ENCODE assay signal across 12 cellular contexts in genomic region chrX:119669424-119670037, GRCh38. TPM values are rescaled to one million over a fixed set of nuclear protein-coding genes. Genes with fewer than 3 reads are reported as not detected.
DNase-seq lines count a peak whose midpoint lies in the region; ATAC-seq and TF ChIP-seq lines count a peak whose summit lies in the region.
"Had no signal": no experiment of that assay in that cellular context is flagged by ENCODE, and none has a peak within 500 bp of the region (broad histone marks: within the 10 kb centered on the region; RNA-seq: fewer than 3 reads in every experiment).

No MANE protein-coding gene starts in this region.

- no peaks in the 10 kb centered on the region for H3K27me3 ChIP-seq in osteoblast (ENCODE audit: insufficient read depth, low read length)
- H3K27me3 ChIP-seq: tibial artery had no signal

- peaks cover 4% of the 10 kb centered on the region for H3K4me1 ChIP-seq in osteoblast (ENCODE audit: insufficient read depth, low read length)
- H3K4me1 ChIP-seq: breast epithelium, tibial artery had no signal

- no peak overlapping the region for H2AFZ ChIP-seq in osteoblast (ENCODE audit: low read length)

- TF ChIP-seq CTCF in osteoblast (IDR thresholded peaks at IDR 0.05; ENCODE audit: extremely low read depth, low read depth, low read length): no peak

- TF ChIP-seq POLR2A in erythroblast (IDR thresholded peaks at IDR 0.05; ENCODE audit: low read length): no peak

- no peak for ATAC-seq in GM21737 (IDR thresholded peaks at IDR 0.05; ENCODE audit: unreplicated experiment)

- H3K4me2 ChIP-seq in osteoblast (ENCODE audit: insufficient read depth, low read length): no peak overlapping the region

- no peaks in the 10 kb centered on the region for H4K20me1 ChIP-seq in osteoblast (ENCODE audit: insufficient read depth, low read length)

- no peak overlapping the region for H3K4me3 ChIP-seq in osteoblast (ENCODE audit: insufficient read depth, low read length)
- H3K4me3 ChIP-seq: breast epithelium, tibial artery had no signal

- peak; percentile 11 for DNase-seq in NCI-H510A treated with DMSO at 0.1 percent for 48 hours (lab: John Stamatoyannopoulos, UW)
- no peak for DNase-seq in NCI-H510A (lab: John Stamatoyannopoulos, UW)
- DNase-seq in fibroblast of peridontal ligament (ENCODE audit: extremely low read depth): peak; percentile 29
- DNase-seq in osteoblast (ENCODE audit: insufficient read length, low spot score, missing footprints): peak; percentile 59
- DNase-seq in AML-193 (lab: John Stamatoyannopoulos, UW): no peak
- no peak for DNase-seq in erythroblast (lab: John Stamatoyannopoulos, UW)
- DNase-seq: activated CD4-positive, alpha-beta T cell treated with anti-CD3 and anti-CD28 coated beads, Interleukin-2, amount 50 U/mL, for 1 hour; NCI-H1417; tibial artery had no signal

- H3K36me3 ChIP-seq in osteoblast (ENCODE audit: insufficient read depth, low read length): no peaks in the 10 kb centered on the region
- H3K36me3 ChIP-seq: breast epithelium, tibial artery had no signal

- H3K9me3 ChIP-seq in osteoblast (ENCODE audit: low read depth, low read length): no peaks in the 10 kb centered on the region
- H3K9me3 ChIP-seq: breast epithelium, tibial artery had no signal

- peak overlapping the region; percentile 20 for H3K27ac ChIP-seq in osteoblast (ENCODE audit: low read depth, low read length)
- H3K27ac ChIP-seq: tibial artery had no signal

- no peaks in the 10 kb centered on the region for H3K79me2 ChIP-seq in osteoblast (ENCODE audit: insufficient read depth, low read length)

TF ChIP-seq in PFSK-1, 5 proteins besides CTCF, POLR2A, EP300 and RAD21:
- peak; percentile 47 for TF ChIP-seq FOXP2 (optimal IDR thresholded peaks at IDR 0.05; ENCODE audit: borderline replicate concordance, extremely low read depth, extremely low read length, insufficient read depth)
- no peak for TF ChIP-seq POLR2AphosphoS5 (IDR thresholded peaks at IDR 0.05; ENCODE audit: low read depth, low read length)

RNA-seq across cellular contexts. Expression of gene SEPTIN6, which starts 23.4 kb away (rescaled TPM):
- polyA plus RNA-seq in PFSK-1 (2012; ENCODE audit: insufficient read length, low read depth): 99.3 TPM
- 9.0 and 9.1 TPM in 2 replicates for total RNA-seq in osteoblast

Comparison
In these comparisons a context has a peak if more than half of its experiments do, and no peak if none do; other contexts are left out.
1. DNase-seq: peak in NCI-H510A treated with DMSO at 0.1 percent for 48 hours (single experiment), fibroblast of peridontal ligament (single experiment) and osteoblast (single experiment); none in NCI-H510A (single experiment), AML-193 (0 of 2) and erythroblast (0 of 2).